ENCODE assay signal across 1 cellular context in genomic region chr1:65469126-65469888, GRCh38.
TF ChIP-seq lines count a peak whose summit lies in the region.

No MANE protein-coding gene starts in this region.

TF ChIP-seq in endothelial cell of umbilical vein, 7 proteins besides CTCF, POLR2A, EP300 and RAD21 (continued from another document):
- TF ChIP-seq EZH2 (IDR thresholded peaks at IDR 0.05; ENCODE audit: borderline replicate concordance, low read depth, low read length, severe bottlenecking): no peak
